9 cellular contexts compared by ENCODE assay signal in genomic region chr1:183806650-183807049, GRCh38. TPM values are rescaled to one million over a fixed set of nuclear protein-coding genes. Genes with fewer than 3 reads are reported as not detected.
DNase-seq lines count a peak whose midpoint lies in the region; ATAC-seq and TF ChIP-seq lines count a peak whose summit lies in the region.
"Had no signal": no experiment of that assay in that cellular context is flagged by ENCODE, and none has a peak within 500 bp of the region (broad histone marks: within the 10 kb centered on the region; RNA-seq: fewer than 3 reads in every experiment).

No MANE protein-coding gene starts in this region.

- intact Hi-C loops in heart right ventricle (cut with DNase I): loop anchor here in 3 of 10 donors (5.0 to 10.0 kb wide), 3 partner anchors 66 to 108 kb away; no protein-coding TSS in a partner anchor
- intact Hi-C loops in left ventricle myocardium superior (cut with micrococcal nuclease): loop anchor here (2.0 kb wide), 1 partner anchor 66 kb away; no protein-coding TSS in a partner anchor
- intact Hi-C loops in left colon (cut with DNase I, micrococcal nuclease): loop anchor here in 1 of 2 donors (10.0 kb wide), 1 partner anchor 108 kb away; no protein-coding TSS in a partner anchor

- H3K4me1 Mint-ChIP-seq in endodermal cell: peaks cover 11% of the 10 kb centered on the region
- peaks cover 52% of the 10 kb centered on the region for H3K4me1 Mint-ChIP-seq in neural crest cell
- H3K4me1 Mint-ChIP-seq in stimulated activated naive B cell treated with anti-CD40 and anti-IgM and Interleukin-4, amounts not matched to agents 10 μg/mL and 1 μg/mL and 100 μg/mL, for 72 hours: peaks cover 10 to 26% of the 10 kb centered on the region in 2 donors

- no peaks in the 10 kb centered on the region for H3K27me3 ChIP-seq in heart right ventricle
- H3K27me3 ChIP-seq in endodermal cell (ENCODE audit: control insufficient read depth, insufficient read depth, low read length, poor library complexity, severe bottlenecking): peaks cover 70% of the 10 kb centered on the region
- H3K27me3 ChIP-seq in Peyer's patch: no peaks in the 10 kb centered on the region

- TF ChIP-seq POLR2A in Peyer's patch (IDR thresholded peaks at IDR 0.05): no peak

- TF ChIP-seq CTCF in heart right ventricle (IDR thresholded peaks at IDR 0.05) (no peak), endodermal cell (conservative IDR thresholded peaks at IDR 0.05) (no peak), neural crest cell (conservative IDR thresholded peaks at IDR 0.05) (no peak), Peyer's patch (IDR thresholded peaks at IDR 0.05) (no peak)

- peaks cover 0 to 11% (median 0%) of the 10 kb centered on the region in 9 donors for H3K36me3 ChIP-seq in heart right ventricle
- H3K36me3 ChIP-seq in endodermal cell (ENCODE audit: control insufficient read depth, insufficient read depth, low read length): no peaks in the 10 kb centered on the region
- H3K36me3 ChIP-seq in Peyer's patch: no peaks in the 10 kb centered on the region

- H3K9me3 ChIP-seq in heart right ventricle (peaks cover 0 to 11% (median 7%) of the 10 kb centered on the region in 11 donors), endodermal cell (ENCODE audit: control insufficient read depth, low read length) (peaks cover 4% of the 10 kb centered on the region), Peyer's patch (peaks cover 0 to 2% (median 0%) of the 10 kb centered on the region in 4 donors)

- WGBS in heart right ventricle, 2 donors: 65 to 82% methylated on average over 1 of the region's 1 CpG
- 50% methylated on average over 1 of the region's 1 CpG; no CpG with 5 or more reads in 1 of the 2 experiments for WGBS in endodermal cell (ENCODE audit: insufficient coverage in 1 of 2, insufficient read length in 1 of 2), 2 experiments

- H3K9ac ChIP-seq in endodermal cell (ENCODE audit: extremely low read depth, low read length, poor library complexity, severe bottlenecking): no peak overlapping the region

- peaks cover 50% of the 10 kb centered on the region for H3K27me3 Mint-ChIP-seq in endodermal cell (ENCODE audit: insufficient read depth)
- no peaks in the 10 kb centered on the region for H3K27me3 Mint-ChIP-seq in neural crest cell (ENCODE audit: low read depth)
- peaks cover 20 to 33% of the 10 kb centered on the region in 2 donors for H3K27me3 Mint-ChIP-seq in stimulated activated naive B cell treated with anti-CD40 and anti-IgM and Interleukin-4, amounts not matched to agents 10 μg/mL and 1 μg/mL and 100 μg/mL, for 72 hours

- peak overlapping the region in 7 of 10 donors; percentile 20 to 89 (median 77) for H3K27ac ChIP-seq in heart right ventricle
- no peak overlapping the region for H3K27ac ChIP-seq in endodermal cell (ENCODE audit: low read depth, low read length)
- H3K27ac ChIP-seq in Peyer's patch: peak overlapping the region in 1 of 4 donors; percentile 57

- H3K9me3 Mint-ChIP-seq in endodermal cell: peaks cover 8% of the 10 kb centered on the region
- peaks cover 4% of the 10 kb centered on the region for H3K9me3 Mint-ChIP-seq in neural crest cell
- H3K9me3 Mint-ChIP-seq in stimulated activated naive B cell treated with anti-CD40 and anti-IgM and Interleukin-4, amounts not matched to agents 10 μg/mL and 1 μg/mL and 100 μg/mL, for 72 hours: peaks cover 4 to 9% of the 10 kb centered on the region in 2 donors

- no peaks in the 10 kb centered on the region for H3K36me3 Mint-ChIP-seq in endodermal cell (ENCODE audit: low read depth)
- H3K36me3 Mint-ChIP-seq in neural crest cell (ENCODE audit: low read depth): peaks cover 10% of the 10 kb centered on the region
- peaks cover 15 to 16% of the 10 kb centered on the region in 2 donors for H3K36me3 Mint-ChIP-seq in stimulated activated naive B cell treated with anti-CD40 and anti-IgM and Interleukin-4, amounts not matched to agents 10 μg/mL and 1 μg/mL and 100 μg/mL, for 72 hours

- no peak for DNase-seq in heart right ventricle
- no peak for DNase-seq in left ventricle myocardium superior
- DNase-seq in endodermal cell: no peak
- DNase-seq in neural crest cell (ENCODE audit: low read depth, low spot score): no peak
- DNase-seq in Peyer's patch: no peak
- no peak for DNase-seq in stimulated activated naive B cell treated with anti-CD40 and anti-IgM and Interleukin-4, amounts not matched to agents 10 μg/mL and 1 μg/mL and 100 μg/mL, for 72 hours
- DNase-seq in left colon: no peak
- DNase-seq: NCI-H1048 had no signal

- H3K4me1 ChIP-seq in heart right ventricle: peaks cover 0 to 63% (median 41%) of the 10 kb centered on the region in 9 donors
- H3K4me1 ChIP-seq in endodermal cell (ENCODE audit: control insufficient read depth, insufficient read depth, low read length): no peaks in the 10 kb centered on the region
- H3K4me1 ChIP-seq in Peyer's patch: peaks cover 0 to 15% (median 2%) of the 10 kb centered on the region in 4 donors

- H3K4me3 ChIP-seq in heart right ventricle: peak overlapping the region in 9 of 10 donors; percentile 57 to 73 (median 66)
- H3K4me3 ChIP-seq in endodermal cell (ENCODE audit: low read length): peak overlapping the region; percentile 33
- H3K4me3 ChIP-seq in Peyer's patch: peak overlapping the region in 2 of 4 donors; percentile 3 to 61

- H3K27ac Mint-ChIP-seq in endodermal cell: no peak overlapping the region
- H3K27ac Mint-ChIP-seq in neural crest cell (ENCODE audit: unreplicated experiment): peak overlapping the region; percentile 54
- no peak overlapping the region for H3K27ac Mint-ChIP-seq in stimulated activated naive B cell treated with anti-CD40 and anti-IgM and Interleukin-4, amounts not matched to agents 10 μg/mL and 1 μg/mL and 100 μg/mL, for 72 hours

- no peak for ATAC-seq in heart right ventricle
- ATAC-seq in left ventricle myocardium superior: no peak
- no peak for ATAC-seq in stimulated activated naive B cell treated with anti-CD40 and anti-IgM and Interleukin-4, amounts not matched to agents 10 μg/mL and 1 μg/mL and 100 μg/mL, for 72 hours (replicated peaks)
- no peak for ATAC-seq in GM19397 (IDR thresholded peaks at IDR 0.05; ENCODE audit: unreplicated experiment)
- no peak for ATAC-seq in left colon

- peak overlapping the region; percentile 70 for H3K4me3 Mint-ChIP-seq in endodermal cell
- H3K4me3 Mint-ChIP-seq in neural crest cell: peak overlapping the region; percentile 80
- peak overlapping the region in 1 of 2 donors; percentile 22 for H3K4me3 Mint-ChIP-seq in stimulated activated naive B cell treated with anti-CD40 and anti-IgM and Interleukin-4, amounts not matched to agents 10 μg/mL and 1 μg/mL and 100 μg/mL, for 72 hours

RNA-seq across cellular contexts. Expression of gene RGL1, which starts 1.7 kb away (rescaled TPM):
- 10 to 100 TPM; 12.6 to 33.4 (median 18.9) TPM for total RNA-seq in heart right ventricle
- polyA plus RNA-seq in heart right ventricle: 1 to 10 TPM; 3.8 to 9.8 TPM
- 18.5 TPM for total RNA-seq in left ventricle myocardium superior
- total RNA-seq in endodermal cell: 1 to 10 TPM in 1 of 2 donors, under 1 TPM in 1; 0.15 to 2.6 TPM
- polyA plus RNA-seq in endodermal cell (2013, experiment 1 of 2): 12.9 TPM
- polyA plus RNA-seq in endodermal cell (2013, experiment 2 of 2): 15.7 TPM
- 13.3 and 13.6 TPM in 2 replicates for total RNA-seq in neural crest cell
- total RNA-seq in Peyer's patch: 10 to 100 TPM in 3 of 4 donors, 1 to 10 TPM in 1; 8.9 to 32.2 (median 13.2) TPM
- total RNA-seq in left colon: 10 to 100 TPM in 1 of 2 donors, 1 to 10 TPM in 1; 7.3 to 12.7 TPM
